ENCODE assay signal across 9 cellular contexts in the genomic region with DNA sequence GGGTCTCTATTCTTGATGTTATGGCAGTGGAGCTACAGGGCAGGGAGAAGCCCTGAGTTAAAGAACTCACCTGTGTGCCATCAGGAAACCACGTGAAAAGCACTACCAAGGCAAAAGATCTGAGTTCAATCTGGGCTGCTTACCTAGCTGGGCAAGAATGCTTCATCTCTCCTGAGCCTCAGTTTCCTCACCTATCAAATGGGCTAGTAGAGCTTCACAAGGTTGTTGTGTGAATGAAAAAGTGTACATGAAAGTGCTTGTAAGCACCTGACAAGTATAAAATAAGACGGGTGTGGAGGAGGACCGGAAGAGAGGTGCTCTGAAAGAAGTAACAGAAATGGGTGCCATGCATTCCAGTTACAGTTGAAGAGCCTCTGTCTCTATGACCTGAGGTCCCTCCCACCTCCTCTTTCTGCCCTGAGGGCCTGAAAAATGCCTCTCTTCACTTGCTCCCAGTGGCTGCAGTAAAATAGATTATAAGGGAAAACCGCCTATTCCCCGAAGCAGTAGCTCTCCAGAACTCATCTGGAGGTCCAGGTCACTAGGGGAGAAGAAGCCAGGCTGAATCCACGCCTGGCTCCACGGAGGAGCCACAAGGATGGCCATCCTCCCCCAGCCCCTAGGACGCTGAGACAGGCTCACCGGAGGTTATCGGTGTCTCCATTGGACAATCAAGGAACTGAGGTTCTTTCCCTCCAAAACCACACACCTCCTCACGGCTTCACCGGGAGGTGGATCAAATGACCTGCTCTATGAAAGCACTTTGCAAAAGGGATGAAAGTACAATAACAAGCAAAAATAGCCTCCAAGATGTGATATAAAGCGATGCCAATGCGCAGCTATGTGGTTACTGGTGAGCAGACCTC. TPM values are rescaled to one million over a fixed set of nuclear protein-coding genes. Genes with fewer than 3 reads are reported as not detected.
A peak's percentile ranks its signal among the peaks of the same experiment; 100 is the strongest.
DNase-seq lines count a peak whose midpoint lies in the region; ATAC-seq, FAIRE-seq and TF ChIP-seq lines count a peak whose summit lies in the region.
"Had no signal": no experiment of that assay in that cellular context is flagged by ENCODE, and none has a peak within 500 bp of the region (broad histone marks: within the 10 kb centered on the region; RNA-seq: fewer than 3 reads in every experiment).

No MANE protein-coding gene starts in this region.

- TF ChIP-seq CTCF in foreskin keratinocyte (conservative IDR thresholded peaks at IDR 0.05), result no peak

- no peaks in the 10 kb centered on the region for H3K27me3 ChIP-seq in foreskin keratinocyte

- no peak for FAIRE-seq in GM19239 (lab: Jason Lieb, UNC)
- FAIRE-seq: A204.1 had no signal

- H3K4me1 ChIP-seq in foreskin keratinocyte, result peaks cover 7% of the 10 kb centered on the region

- H3K27ac ChIP-seq in foreskin keratinocyte (peak overlapping the region; percentile 31), skin epidermis (peak overlapping the region in 5 of 21 experiments; percentile 69 to 87 (median 77))

- in situ Hi-C loops in SK-MEL-5 (cut with HindIII; ENCODE audit: low pct_unique_long_range_greater_than_20kb, low sequenced_read_pairs), result no loop called here

- H3K4me3 ChIP-seq in skin epidermis, result peak overlapping the region; percentile 58 to 81 (median 69)

- ATAC-seq in foreskin keratinocyte (peak; percentile 23), GM19397 (IDR thresholded peaks at IDR 0.05; ENCODE audit: unreplicated experiment) (no peak)

- DNase-seq in NCI-H1417 (lab: John Stamatoyannopoulos, UW), result peak; percentile 50 to 71 (median 63)
- DNase-seq in NCI-H1417 treated with DMSO at 0.1 percent for 48 hours (lab: John Stamatoyannopoulos, UW), result no peak
- DNase-seq in SK-MEL-5 (ENCODE audit: low read depth, low spot score), result peak; percentile 24
- peak in 1 of 2 donors; percentile 41 for DNase-seq in foreskin keratinocyte
- DNase-seq in retina, result no peak
- DNase-seq in GM19239 (ENCODE audit: insufficient read length, low spot score), result no peak

RNA-seq across cellular contexts. Expression of gene GPR161, which starts 1.4 kb away (rescaled TPM):
- total RNA-seq in SK-MEL-5 (2014; rRNA removed; shearing (Covaris generic)), result 38.2 and 41.8 TPM in 2 replicates
- 32.1 and 36.5 TPM in 2 replicates for polyA plus RNA-seq in SK-MEL-5 (2015; cell fraction: cytosol; rRNA removed)
- 22.3 and 36.3 TPM in 2 replicates for polyA plus RNA-seq in SK-MEL-5 (2015; cell fraction: nucleus; rRNA removed)
- 20.8 and 23.6 TPM in 2 replicates for total RNA-seq in foreskin keratinocyte
- polyA plus RNA-seq in foreskin keratinocyte, result 11.4 and 11.6 TPM in 2 replicates

RNA-seq across cellular contexts. Expression of gene TIPRL, which starts 43.4 kb away (rescaled TPM):
- 75.2 and 82.7 TPM in 2 replicates for total RNA-seq in SK-MEL-5 (2014; rRNA removed; shearing (Covaris generic))
- polyA plus RNA-seq in SK-MEL-5 (2015; cell fraction: cytosol; rRNA removed), result 48.9 and 50.5 TPM in 2 replicates
- 41.9 and 49.9 TPM in 2 replicates for polyA plus RNA-seq in SK-MEL-5 (2015; cell fraction: nucleus; rRNA removed)
- 35.9 and 37.0 TPM in 2 replicates for total RNA-seq in foreskin keratinocyte
- polyA plus RNA-seq in foreskin keratinocyte, result 25.2 and 28.0 TPM in 2 replicates

Comparison
In these comparisons a context has a peak if more than half of its experiments do, and no peak if none do; other contexts are left out.
1. DNase-seq: peak in NCI-H1417 (3 of 3) and SK-MEL-5 (single experiment); none in NCI-H1417 treated with DMSO at 0.1 percent for 48 hours (single experiment), retina (single experiment) and GM19239 (single experiment).